Comparison of ENCODE assay signal across 11 cellular contexts in the genomic region with DNA sequence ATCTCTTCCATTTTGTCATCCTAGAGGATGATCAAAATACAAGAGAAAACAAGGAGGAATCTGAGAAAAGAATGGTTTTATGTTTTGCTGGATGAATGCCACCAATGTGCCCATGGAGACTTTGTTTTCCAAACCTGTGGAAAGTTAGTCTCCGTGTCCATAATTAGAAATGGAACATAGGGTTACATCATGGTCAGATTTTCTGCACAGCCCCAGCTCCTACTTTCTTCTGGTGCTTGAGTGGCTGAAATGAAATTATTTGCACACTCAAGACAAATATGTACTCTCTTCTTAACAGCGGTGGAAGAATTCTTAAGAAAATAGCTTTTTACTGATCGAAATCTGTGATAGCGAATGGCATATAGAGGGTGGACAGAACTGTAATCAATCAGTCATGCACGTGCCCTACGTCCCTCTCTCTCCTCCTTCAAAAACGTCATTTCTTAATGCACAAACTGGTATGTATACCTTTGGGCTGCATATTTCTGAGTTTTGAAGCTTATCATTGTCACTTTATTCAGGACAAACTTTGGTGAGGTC.
"Had no signal": no experiment of that assay in that cellular context is flagged by ENCODE, and none has a peak within 500 bp of the region (broad histone marks: within the 10 kb centered on the region; RNA-seq: fewer than 3 reads in every experiment).

No MANE protein-coding gene starts in this region.

- H3K27ac ChIP-seq: suprapubic skin, upper lobe of left lung had no signal

- H3K36me3 ChIP-seq: suprapubic skin, upper lobe of left lung had no signal

- DNase-seq: activated effector memory CD4-positive, alpha-beta T cell treated with anti-CD3 and anti-CD28 coated beads, Interleukin-2, amount 50 U/mL, for 16 hours; activated naive CD8-positive, alpha-beta T cell treated with anti-CD3 and anti-CD28 coated beads for 36 hours; activated T-cell treated with anti-CD3 and anti-CD28 coated beads, Interleukin-2, amount 50 U/mL, for 1 hour; central memory CD4-positive, alpha-beta T cell; erythroblast; naive B cell; stimulated activated CD4-positive, alpha-beta T cell treated with anti-CD3 and anti-CD28 coated beads, Interleukin-2, amount 100 ng/mL, for 24 hours; stimulated activated naive CD4-positive, alpha-beta T cell had no signal

- H3K9me3 ChIP-seq: suprapubic skin, upper lobe of left lung had no signal

- H3K4me1 ChIP-seq: suprapubic skin had no signal

- H3K27me3 ChIP-seq: suprapubic skin, upper lobe of left lung had no signal

- ATAC-seq: sciatic nerve had no signal

- H3K4me3 ChIP-seq: suprapubic skin, upper lobe of left lung had no signal
